In genomic region chr17:38800237-38800760, GRCh38 we compare ENCODE assay signal across 8 cellular contexts. TPM values are rescaled to one million over a fixed set of nuclear protein-coding genes. Genes with fewer than 3 reads are reported as not detected.
DNase-seq lines count a peak whose midpoint lies in the region; ATAC-seq, FAIRE-seq and TF ChIP-seq lines count a peak whose summit lies in the region.

No MANE protein-coding gene starts in this region.

- TF ChIP-seq RAD21 in A549 (conservative IDR thresholded peaks at IDR 0.05 in 1 of 2, IDR thresholded peaks at IDR 0.05 in 1 of 2), result no peak

- CTCF ChIA-PET in A549 (lab: Yijun Ruan, JAX), result interaction anchor here (1.0 to 2.0 kb wide), 2 partner anchors 13 to 70 kb away, joined by 4 to 5 read pairs; partner anchors contain the start of gene CISD3

- H3K27ac ChIP-seq in A549 (peak overlapping the region; percentile 92 to 98), HL-60 (replicated peaks) (peak overlapping the region; percentile 98), breast epithelium (peak overlapping the region; percentile 97 to 99)

- H3K27me3 ChIP-seq in HL-60 (ENCODE audit: insufficient read depth, poor library complexity, severe bottlenecking) (no peaks in the 10 kb centered on the region), breast epithelium (no peaks in the 10 kb centered on the region), mononuclear cell (ENCODE audit: insufficient read depth, low read length) (no peaks in the 10 kb centered on the region)

- TF ChIP-seq CTCF in A549 (IDR thresholded peaks at IDR 0.05) (no peak), HL-60 (IDR thresholded peaks at IDR 0.05; ENCODE audit: insufficient read depth, low read length) (no peak), breast epithelium (IDR thresholded peaks at IDR 0.05) (no peak)

- H3K9me3 ChIP-seq in A549 (peaks cover 5% of the 10 kb centered on the region; the same call in 1 of the 3 replicates), breast epithelium (no peaks in the 10 kb centered on the region), mononuclear cell (ENCODE audit: low read depth, low read length) (no peaks in the 10 kb centered on the region)

- no peak; a peak in 1 of 6 replicates for ATAC-seq in A549
- no peak for ATAC-seq in GM21515 (IDR thresholded peaks at IDR 0.05; ENCODE audit: unreplicated experiment)

- H3K4me1 ChIP-seq in A549 (peaks cover 27% of the 10 kb centered on the region), breast epithelium (peaks cover 5 to 18% of the 10 kb centered on the region in 2 donors), mononuclear cell (ENCODE audit: insufficient read depth, low read length) (peaks cover 27% of the 10 kb centered on the region)

- TF ChIP-seq EP300 in A549 (IDR thresholded peaks at IDR 0.05), result no peak

- peaks cover 6% of the 10 kb centered on the region for H3K36me3 ChIP-seq in breast epithelium

- peak overlapping the region; percentile 76 for H3K4me2 ChIP-seq in A549

- FAIRE-seq in A549 (lab: Jason Lieb, UNC), result no peak

- WGBS in A549 (ENCODE audit: missing lambda C conversion rate), result 28% methylated on average over 14 of the region's 14 CpGs

- POLR2A ChIA-PET in A549 (lab: Yijun Ruan, JAX), result interaction anchor here (1.1 to 2.2 kb wide), 4 partner anchors 25 to 52 kb away, joined by 3 to 4 read pairs (median 3); partner anchors contain the start of gene CWC25

- H3K4me3 ChIP-seq in A549 (peak overlapping the region; percentile 91), HL-60 (replicated peaks; ENCODE audit: insufficient read depth, low read length) (peak overlapping the region; percentile 44), breast epithelium (peak overlapping the region; percentile 74 to 91 (median 79)), mononuclear cell (ENCODE audit: low read length) (peak overlapping the region; percentile 76)

- intact Hi-C loops in breast epithelium (cut with DNase I; ENCODE audit: low total_unique reads), result no loop called here

- TF ChIP-seq POLR2A in A549 (IDR thresholded peaks at IDR 0.05; ENCODE audit: low read length) (no peak), breast epithelium (IDR thresholded peaks at IDR 0.05) (no peak)

- DNase-seq in A549 (ENCODE audit: low read depth in 1 of 2, low spot score in 1 of 2), result no peak
- DNase-seq in HL-60 (ENCODE audit: low read depth in 1 of 2, low spot score in 1 of 2), result no peak
- no peak for DNase-seq in breast epithelium (ENCODE audit: low spot score in 2 of 2)
- no peak for DNase-seq in nucleus accumbens (lab: John Stamatoyannopoulos, UW)
- no peak for DNase-seq in NCI-H2227 (lab: John Stamatoyannopoulos, UW; ENCODE audit: unreplicated experiment)
- no peak for DNase-seq in SIG-M5 treated with dmso at 0.1 percent for 504 hours (lab: John Stamatoyannopoulos, UW; ENCODE audit: unreplicated experiment)

TF ChIP-seq in A549, 52 proteins besides CTCF, POLR2A, EP300 and RAD21:
- TF ChIP-seq HOXB5 (CRISPR knock-in tag; IDR thresholded peaks at IDR 0.05) (0 out of 2 replicates have a peak, but pooled peaks have one; percentile 10), CHD2 (IDR thresholded peaks at IDR 0.05; ENCODE audit: low read length, partially characterized antibody) (no peak), RFX5 (IDR thresholded peaks at IDR 0.05) (0 out of 2 replicates have a peak, but pooled peaks have one; percentile 7), FOXS1 (CRISPR knock-in tag; IDR thresholded peaks at IDR 0.05) (no peak), HDAC2 (IDR thresholded peaks at IDR 0.05) (0 out of 2 replicates have a peak, but pooled peaks have one; percentile 23)

RNA-seq across cellular contexts. Expression of gene PIP4K2B, which starts 0.9 kb away (rescaled TPM):
- 40.3 and 42.5 TPM in 2 replicates for polyA plus RNA-seq in A549 (2011; rRNA removed)
- polyA plus RNA-seq in A549 (2012; cell fraction: cytosol; rRNA removed), result 35.4 and 40.9 TPM in 2 replicates
- polyA plus RNA-seq in A549 (2012; cell fraction: nucleus; rRNA removed), result 41.8 and 43.7 TPM in 2 replicates
- polyA plus RNA-seq in A549 (2017; fragmentation: RNase III; extraction: RNeasy Plus Mini Kit Qiagen cat#74134 plus additional on column Dnase treatment), result 53.7 to 56.7 TPM (median 55.3 TPM) in 3 replicates
- polyA minus RNA-seq in A549 (2011; rRNA and poly(A)+ RNA removed), result 49.7 and 56.2 TPM in 2 replicates
- total RNA-seq in breast epithelium, result 10 to 100 TPM; 43.0 to 52.8 (median 43.6) TPM
- total RNA-seq in mononuclear cell, result 17.8 TPM

RNA-seq across cellular contexts. Expression of gene CWC25, which starts 24.8 kb away (rescaled TPM):
- polyA plus RNA-seq in A549 (2011; rRNA removed), result 34.1 and 34.5 TPM in 2 replicates
- polyA plus RNA-seq in A549 (2012; cell fraction: cytosol; rRNA removed), result 16.9 and 17.1 TPM in 2 replicates
- polyA plus RNA-seq in A549 (2012; cell fraction: nucleus; rRNA removed), result 30.5 and 51.7 TPM in 2 replicates
- 22.5 to 24.2 TPM (median 23.1 TPM) in 3 replicates for polyA plus RNA-seq in A549 (2017; fragmentation: RNase III; extraction: RNeasy Plus Mini Kit Qiagen cat#74134 plus additional on column Dnase treatment)
- 14.2 and 19.6 TPM in 2 replicates for polyA minus RNA-seq in A549 (2011; rRNA and poly(A)+ RNA removed)
- total RNA-seq in breast epithelium, result 10 to 100 TPM; 22.1 to 42.0 (median 28.2) TPM
- 30.0 TPM for total RNA-seq in mononuclear cell

RNA-seq across cellular contexts. Expression of gene PSMB3, which starts 47.8 kb away (rescaled TPM):
- polyA plus RNA-seq in A549 (2011; rRNA removed) (417 and 467 TPM in 2 replicates), A549 (2017; fragmentation: RNase III; extraction: RNeasy Plus Mini Kit Qiagen cat#74134 plus additional on column Dnase treatment) (463 to 466 TPM (median 465 TPM) in 3 replicates)
- polyA plus RNA-seq in A549 (2012; cell fraction: cytosol; rRNA removed), result 1,169 and 1,263 TPM in 2 replicates
- 923 and 1,034 TPM in 2 replicates for polyA plus RNA-seq in A549 (2012; cell fraction: nucleus; rRNA removed)
- polyA minus RNA-seq in A549 (2011; rRNA and poly(A)+ RNA removed), result 409 and 535 TPM in 2 replicates
- total RNA-seq in breast epithelium (100 to 1,000 TPM; 132 to 214 (median 167) TPM), mononuclear cell (95.5 TPM)

RNA-seq across cellular contexts. Expression of gene PCGF2, which starts 52.2 kb away (rescaled TPM):
- polyA plus RNA-seq in A549 (2011; rRNA removed), result 19.9 and 21.2 TPM in 2 replicates
- polyA plus RNA-seq in A549 (2012; cell fraction: cytosol; rRNA removed), result 44.9 and 56.9 TPM in 2 replicates
- 70.5 and 88.3 TPM in 2 replicates for polyA plus RNA-seq in A549 (2012; cell fraction: nucleus; rRNA removed)
- 33.9 to 43.6 TPM (median 42.5 TPM) in 3 replicates for polyA plus RNA-seq in A549 (2017; fragmentation: RNase III; extraction: RNeasy Plus Mini Kit Qiagen cat#74134 plus additional on column Dnase treatment)
- polyA minus RNA-seq in A549 (2011; rRNA and poly(A)+ RNA removed), result 30.6 and 31.4 TPM in 2 replicates
- 1 to 10 TPM; 6.4 to 9.5 (median 9.3) TPM for total RNA-seq in breast epithelium
- not detected for total RNA-seq in mononuclear cell

RNA-seq across cellular contexts. Expression of gene RPL23, which starts 53.2 kb away (rescaled TPM):
- polyA plus RNA-seq in A549 (2011; rRNA removed), result 2,297 and 2,715 TPM in 2 replicates
- 1,824 and 2,393 TPM in 2 replicates for polyA plus RNA-seq in A549 (2012; cell fraction: cytosol; rRNA removed)
- polyA plus RNA-seq in A549 (2012; cell fraction: nucleus; rRNA removed), result 368 and 737 TPM in 2 replicates
- polyA plus RNA-seq in A549 (2017; fragmentation: RNase III; extraction: RNeasy Plus Mini Kit Qiagen cat#74134 plus additional on column Dnase treatment), result 2,814 to 3,171 TPM (median 2,969 TPM) in 3 replicates
- 307 and 414 TPM in 2 replicates for polyA minus RNA-seq in A549 (2011; rRNA and poly(A)+ RNA removed)
- 1,000 to 10,000 TPM; 1,871 to 2,586 (median 2,024) TPM for total RNA-seq in breast epithelium
- 1,618 TPM for total RNA-seq in mononuclear cell
